23 cellular contexts compared by ENCODE assay signal in the genomic region with DNA sequence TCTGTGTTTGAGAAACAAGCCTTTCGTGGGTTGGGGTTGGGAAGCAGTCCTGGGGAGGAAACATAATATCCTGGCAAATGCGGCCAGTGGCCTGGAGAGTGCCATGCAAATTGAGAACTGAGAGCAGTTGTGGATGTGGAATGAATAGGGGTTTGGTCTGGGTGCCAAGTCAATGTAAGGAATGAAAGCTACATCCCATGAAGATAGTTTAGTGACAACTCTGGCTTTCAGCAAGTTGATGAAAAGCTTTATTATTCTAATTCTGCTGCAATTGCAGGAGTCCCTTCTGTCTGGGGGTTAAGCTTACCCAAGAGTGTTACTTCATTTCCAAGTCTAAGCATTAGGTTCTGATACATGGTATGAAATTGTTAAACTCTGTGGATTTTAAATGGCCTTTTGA.
"Had no signal": no experiment of that assay in that cellular context is flagged by ENCODE, and none has a peak within 500 bp of the region (broad histone marks: within the 10 kb centered on the region; RNA-seq: fewer than 3 reads in every experiment).

No MANE protein-coding gene starts in this region.

- H3K4me3 ChIP-seq: colonic mucosa, heart right ventricle, neural progenitor cell, ovary, right atrium auricular region, sigmoid colon, skin epidermis, testis, tibial nerve, upper lobe of right lung, vagina had no signal

- DNase-seq: colonic mucosa; dermis blood vessel endothelial cell; heart right ventricle; hypothalamus; islet precursor cell; midbrain; nucleus accumbens; ovary; sigmoid colon; stimulated activated CD4-positive, alpha-beta T cell treated with anti-CD3 and anti-CD28 coated beads, Interleukin-2, amount 100 ng/mL, for 24 hours; stimulated activated CD4-positive, alpha-beta T cell treated with anti-CD3 and anti-CD28 coated beads, Interleukin-4, amount 100 ng/mL, for 4 hours; stimulated activated naive B cell treated with anti-CD40 and anti-IgM and Interleukin-4, amounts not matched to agents 10 μg/mL and 1 μg/mL and 100 μg/mL, for 72 hours; stimulated activated naive CD8-positive, alpha-beta T cell treated with anti-CD3 and anti-CD28 coated beads, Interleukin-15, amount 100 ng/mL, for 72 hours; testis; upper lobe of right lung had no signal

- ATAC-seq: heart right ventricle; left lobe of liver; natural killer cell treated with Interleukin-12 subunit alpha and Interleukin-12 subunit beta and Interleukin-15 and Interleukin-18, amount 100 ng/mL, for 72 hours; stimulated activated naive B cell treated with anti-CD40 and anti-IgM and Interleukin-4, amounts not matched to agents 10 μg/mL and 1 μg/mL and 100 μg/mL, for 72 hours; stimulated activated naive CD8-positive, alpha-beta T cell treated with anti-CD3 and anti-CD28 coated beads, Interleukin-15, amount 100 ng/mL, for 72 hours; upper lobe of right lung had no signal

- H3K9me3 ChIP-seq: colonic mucosa, ovary, right atrium auricular region, sigmoid colon, testis, tibial nerve, upper lobe of right lung, vagina had no signal

- H3K27ac ChIP-seq: colonic mucosa, heart right ventricle, neural progenitor cell, ovary, right atrium auricular region, sigmoid colon, skin epidermis, testis, tibial nerve, upper lobe of right lung, vagina had no signal

- H2AFZ ChIP-seq: neural progenitor cell had no signal

- H3K4me2 ChIP-seq: neural progenitor cell had no signal

- H3K27me3 ChIP-seq: colonic mucosa, heart right ventricle, neural progenitor cell, ovary, right atrium auricular region, sigmoid colon, testis, tibial nerve, upper lobe of right lung, vagina had no signal

- H3K36me3 ChIP-seq: colonic mucosa, heart right ventricle, neural progenitor cell, ovary, right atrium auricular region, sigmoid colon, tibial nerve, upper lobe of right lung, vagina had no signal

- H3K9ac ChIP-seq: neural progenitor cell had no signal

- H3K4me1 ChIP-seq: colonic mucosa, heart right ventricle, right atrium auricular region, sigmoid colon, testis, tibial nerve, upper lobe of right lung, vagina had no signal

- FAIRE-seq: frontal cortex had no signal
